25 cellular contexts compared by ENCODE assay signal in the genomic region with DNA sequence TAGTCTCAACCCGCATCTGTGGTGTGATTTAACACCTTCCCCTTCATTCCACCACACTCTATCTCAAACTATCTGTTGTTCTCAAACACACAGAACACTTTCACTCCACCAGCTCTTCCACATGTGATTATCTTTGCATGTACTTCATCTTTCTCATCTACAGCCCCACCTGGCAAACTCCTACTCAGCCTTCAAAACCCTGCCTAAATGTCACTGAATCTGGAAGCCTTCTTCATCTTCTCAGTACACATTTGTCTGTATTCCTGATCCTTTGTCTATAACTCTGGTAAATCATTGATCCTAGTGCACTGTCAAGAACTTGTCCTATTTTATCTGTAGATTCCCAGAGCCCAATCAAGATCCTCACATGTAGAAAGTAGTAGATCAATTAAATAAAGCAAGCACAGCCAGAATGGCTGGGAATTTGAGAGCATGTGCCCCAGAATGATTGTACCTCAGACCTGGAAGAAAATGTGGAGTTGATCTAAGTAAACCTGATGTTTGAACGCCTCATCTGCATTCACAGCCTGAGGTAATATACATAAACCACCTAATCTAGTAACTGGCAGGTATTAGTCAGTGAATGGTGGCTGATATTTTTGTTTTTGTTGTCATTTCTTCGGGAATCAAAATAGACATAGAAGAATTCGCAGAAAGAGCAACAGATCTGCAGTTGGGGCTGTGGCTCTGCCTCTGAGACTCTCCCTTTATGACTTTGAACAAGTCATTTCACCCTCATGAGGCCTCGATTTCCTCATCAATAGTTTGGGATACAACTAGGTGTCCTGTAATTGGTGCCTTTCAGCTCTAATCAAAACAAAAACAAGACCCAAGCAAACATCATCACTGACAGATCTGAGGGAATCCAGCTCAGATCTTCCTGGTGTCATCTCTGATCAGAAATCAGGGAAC. TPM values are rescaled to one million over a fixed set of nuclear protein-coding genes. Genes with fewer than 3 reads are reported as not detected.
DNase-seq lines count a peak whose midpoint lies in the region; ATAC-seq and TF ChIP-seq lines count a peak whose summit lies in the region.
"Had no signal": no experiment of that assay in that cellular context is flagged by ENCODE, and none has a peak within 500 bp of the region (broad histone marks: within the 10 kb centered on the region; RNA-seq: fewer than 3 reads in every experiment).

No MANE protein-coding gene starts in this region.

- H3K36me3 ChIP-seq in Caco-2 (ENCODE audit: control insufficient read depth, insufficient read depth, low read length) (no peaks in the 10 kb centered on the region), PC-9 (ENCODE audit: low read depth) (no peaks in the 10 kb centered on the region), neural progenitor cell (no peaks in the 10 kb centered on the region)
- H3K36me3 ChIP-seq: adrenal gland, brain microvascular endothelial cell, heart left ventricle, thoracic aorta had no signal

- H3K4me1 ChIP-seq in Caco-2 = no peaks in the 10 kb centered on the region
- H3K4me1 ChIP-seq in PC-9 (replicated peaks; ENCODE audit: insufficient read depth) = peaks cover 43% of the 10 kb centered on the region
- peaks cover 20% of the 10 kb centered on the region for H3K4me1 ChIP-seq in neural progenitor cell
- H3K4me1 ChIP-seq: adrenal gland had no signal

- no peak overlapping the region for H3K9ac ChIP-seq in neural progenitor cell

- H3K9me3 Mint-ChIP-seq in Caco-2 (ENCODE audit: unreplicated experiment) (no peaks in the 10 kb centered on the region), neural progenitor cell (no peaks in the 10 kb centered on the region)
- H3K9me3 Mint-ChIP-seq: activated CD4-positive, alpha-beta memory T cell treated with anti-CD3 and anti-CD28 coated beads for 36 hours; IgD-negative memory B cell; stimulated activated memory B cell treated with anti-CD40 and anti-IgM and Interleukin-4, amounts not matched to agents 10 μg/mL and 1 μg/mL and 100 μg/mL, for 72 hours; WTC11 had no signal

- no peak overlapping the region for H3K4me3 Mint-ChIP-seq in Caco-2 (ENCODE audit: unreplicated experiment)
- no peak overlapping the region for H3K4me3 Mint-ChIP-seq in neural progenitor cell
- H3K4me3 Mint-ChIP-seq: activated CD4-positive, alpha-beta memory T cell treated with anti-CD3 and anti-CD28 coated beads for 36 hours; IgD-negative memory B cell; naive B cell; stimulated activated memory B cell treated with anti-CD40 and anti-IgM and Interleukin-4, amounts not matched to agents 10 μg/mL and 1 μg/mL and 100 μg/mL, for 72 hours; WTC11 had no signal

- H3K9me2 ChIP-seq in PC-9 (ENCODE audit: insufficient read depth) = no peaks in the 10 kb centered on the region

- H3K27ac Mint-ChIP-seq in Caco-2 (ENCODE audit: unreplicated experiment) (peak overlapping the region; percentile 7), neural progenitor cell (peak overlapping the region; percentile 76)
- H3K27ac Mint-ChIP-seq: activated CD4-positive, alpha-beta memory T cell treated with anti-CD3 and anti-CD28 coated beads for 36 hours; IgD-negative memory B cell; WTC11 had no signal

- H3K27me3 ChIP-seq in Caco-2 (replicated peaks; ENCODE audit: control insufficient read depth, insufficient read depth, low read length) (no peaks in the 10 kb centered on the region), PC-9 (ENCODE audit: insufficient read depth, low read depth) (no peaks in the 10 kb centered on the region), neural progenitor cell (no peaks in the 10 kb centered on the region)
- H3K27me3 ChIP-seq: adrenal gland, brain microvascular endothelial cell, heart left ventricle had no signal

- H4K20me1 ChIP-seq in PC-9 (ENCODE audit: insufficient read depth) (no peaks in the 10 kb centered on the region), neural progenitor cell (ENCODE audit: low read depth) (no peaks in the 10 kb centered on the region)

- peaks cover 36% of the 10 kb centered on the region for H3F3A ChIP-seq in PC-9 (ENCODE audit: insufficient read depth, low read depth)
- peaks cover 17% of the 10 kb centered on the region for H3F3A ChIP-seq in neural progenitor cell (ENCODE audit: low read depth)

- H3K27me3 Mint-ChIP-seq in Caco-2 (ENCODE audit: insufficient read depth, unreplicated experiment) = no peaks in the 10 kb centered on the region
- H3K27me3 Mint-ChIP-seq in neural progenitor cell (ENCODE audit: insufficient read depth, low read depth) = peaks cover 9% of the 10 kb centered on the region

- CTCF ChIA-PET in Caco-2 (lab: Charles Lee) = interaction anchor here (0.5 to 1.3 kb wide), 3 partner anchors 13 to 179 kb away, joined by 4 to 7 read pairs (median 7); a partner anchor contains a TSS
- CTCF ChIA-PET in PC-9 (lab: Charles Lee) = interaction anchor here (0.5 to 2.1 kb wide), 3 partner anchors 38 to 581 kb away, joined by 3 to 11 read pairs (median 10); a partner anchor contains a TSS

- no peak overlapping the region for H3K4me3 ChIP-seq in Caco-2 (ENCODE audit: low read depth, low read length)
- H3K4me3 ChIP-seq in PC-9 = no peak overlapping the region
- H3K4me3 ChIP-seq in neural progenitor cell = no peak overlapping the region
- H3K4me3 ChIP-seq: adrenal gland, heart left ventricle, thoracic aorta had no signal

- intact Hi-C loops in Caco-2 (cut with micrococcal nuclease; ENCODE audit: unreplicated experiment) (no loop called here), PC-9 (cut with micrococcal nuclease; ENCODE audit: unreplicated experiment) (loop anchor here (2.0 kb wide), 2 partner anchors 25 to 27 kb away; a partner anchor contains a TSS)

- no peaks in the 10 kb centered on the region for H3K79me2 ChIP-seq in PC-9 (ENCODE audit: low read depth)
- no peaks in the 10 kb centered on the region for H3K79me2 ChIP-seq in neural progenitor cell (ENCODE audit: low read depth)

- POLR2A ChIA-PET in Caco-2 (lab: Charles Lee) (no interaction called here), PC-9 (lab: Charles Lee; ENCODE audit: unreplicated experiment) (interaction anchor here (0.7 kb wide), 1 partner anchor 18 kb away, joined by 4 read pairs; no protein-coding TSS in a partner anchor)

- H3K9me3 ChIP-seq in Caco-2 (no peaks in the 10 kb centered on the region), PC-9 (ENCODE audit: insufficient read depth, low read depth) (no peaks in the 10 kb centered on the region), neural progenitor cell (ENCODE audit: low read depth) (no peaks in the 10 kb centered on the region)
- H3K9me3 ChIP-seq: adrenal gland, heart left ventricle, thoracic aorta had no signal

- H3K27ac ChIP-seq in PC-9 = no peak overlapping the region
- no peak overlapping the region for H3K27ac ChIP-seq in neural progenitor cell
- H3K27ac ChIP-seq: adrenal gland, brain microvascular endothelial cell, C4-2B, heart left ventricle, thoracic aorta had no signal

- BruUV-seq in Caco-2 (replicated peaks; lab: Mats Ljungman, UMichigan) (no TSS peak), PC-9 (replicated peaks; lab: Mats Ljungman, UMichigan) (TSS peak; percentile 33)

- H3K4me2 ChIP-seq in PC-9 = peak overlapping the region; percentile 37
- H3K4me2 ChIP-seq in neural progenitor cell = no peak overlapping the region

- DNase-seq in Caco-2 (no peak), PC-9 (no peak), ecto neural progenitor cell (ENCODE audit: low spot score) (peak; percentile 8), neural progenitor cell (ENCODE audit: low spot score) (no peak), cerebellar nuclear complex (lab: John Stamatoyannopoulos, UW) (no peak), pons (ENCODE audit: low spot score) (no peak)
- DNase-seq: activated naive CD4-positive, alpha-beta T cell treated with Interleukin-2 at 50 U/mL for 16 hours; cortex of kidney; mesendoderm; naive B cell; NCI-H1417 treated with DMSO at 0.1 percent for 48 hours; NCI-H2081 treated with DMSO at 0.1 percent for 48 hours; OCI-M1; small intestine had no signal

- H3K36me3 Mint-ChIP-seq in Caco-2 (ENCODE audit: insufficient read depth, unreplicated experiment) (no peaks in the 10 kb centered on the region), neural progenitor cell (no peaks in the 10 kb centered on the region)
- H3K36me3 Mint-ChIP-seq: activated CD4-positive, alpha-beta memory T cell treated with anti-CD3 and anti-CD28 coated beads for 36 hours; naive B cell; stimulated activated memory B cell treated with anti-CD40 and anti-IgM and Interleukin-4, amounts not matched to agents 10 μg/mL and 1 μg/mL and 100 μg/mL, for 72 hours; WTC11 had no signal

- no peak overlapping the region for H2AFZ ChIP-seq in PC-9
- no peak overlapping the region for H2AFZ ChIP-seq in neural progenitor cell (replicated peaks)

- ATAC-seq in GM21367 (IDR thresholded peaks at IDR 0.05; ENCODE audit: unreplicated experiment) (no peak), HG02840 (IDR thresholded peaks at IDR 0.05; ENCODE audit: low FRiP score, unreplicated experiment) (no peak)
- ATAC-seq: heart left ventricle; stimulated activated memory B cell treated with anti-CD40 and anti-IgM and Interleukin-4, amounts not matched to agents 10 μg/mL and 1 μg/mL and 100 μg/mL, for 72 hours; WTC11 had no signal

- TF ChIP-seq CTCF in Caco-2 (IDR thresholded peaks at IDR 0.05; ENCODE audit: insufficient read depth in 1 of 2, low read depth in 1 of 2, low read length in 1 of 2, severe bottlenecking in 1 of 2, unreplicated experiment in 1 of 2) = no peak
- TF ChIP-seq CTCF in PC-9 (conservative IDR thresholded peaks at IDR 0.05) = no peak
- TF ChIP-seq CTCF in neural progenitor cell (IDR thresholded peaks at IDR 0.05) = no peak

- H3K4me1 Mint-ChIP-seq in Caco-2 (ENCODE audit: low read depth, unreplicated experiment) (peaks cover 8% of the 10 kb centered on the region), neural progenitor cell (peaks cover 41% of the 10 kb centered on the region)
- H3K4me1 Mint-ChIP-seq: naive B cell; stimulated activated memory B cell treated with anti-CD40 and anti-IgM and Interleukin-4, amounts not matched to agents 10 μg/mL and 1 μg/mL and 100 μg/mL, for 72 hours had no signal

RNA-seq across cellular contexts. Expression of a gene that starts 28.0 kb away (rescaled TPM):
- 52.2 and 59.1 TPM in 2 replicates for total RNA-seq in Caco-2 (2022)
- 97.2 and 106 TPM in 2 replicates for total RNA-seq in PC-9 (2021)
- 73.9 and 88.1 TPM in 2 replicates for total RNA-seq in neural progenitor cell (ENCODE audit: low replicate concordance)
